Comparison of ENCODE assay signal across 8 cellular contexts in the genomic region with DNA sequence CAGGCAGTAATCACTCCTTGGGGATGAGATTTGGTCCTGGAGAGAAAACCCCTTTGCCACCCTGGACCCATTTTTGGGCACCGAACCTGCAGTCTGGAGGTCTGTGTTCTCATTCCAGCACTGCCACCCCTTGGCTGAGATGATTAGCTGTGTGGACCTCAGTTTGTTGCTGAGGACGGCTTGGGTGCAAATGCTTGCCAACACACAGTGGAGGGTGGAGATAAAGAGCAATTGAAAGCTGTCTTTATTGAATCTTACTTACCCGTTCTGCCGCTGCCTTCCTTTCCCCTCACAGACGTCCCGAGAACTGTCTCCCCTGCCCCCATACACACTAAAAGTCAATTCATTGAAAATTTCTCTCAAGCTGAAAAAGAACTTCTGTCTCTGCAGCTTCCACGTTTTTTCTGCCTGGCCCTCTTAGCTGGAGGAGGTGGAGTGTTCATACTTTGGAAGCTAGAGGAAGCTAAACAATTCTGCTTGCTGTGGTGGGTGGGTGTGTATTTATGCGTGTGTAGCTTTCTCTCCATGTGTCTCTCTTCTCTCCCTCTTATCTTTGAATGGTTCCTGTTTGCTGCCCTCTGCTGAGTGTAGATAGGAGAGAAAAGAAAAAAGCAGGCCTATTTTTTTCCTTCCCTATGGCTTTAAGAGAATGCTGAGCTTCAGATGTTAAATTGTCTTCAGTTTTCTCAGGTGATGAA. TPM values are rescaled to one million over a fixed set of nuclear protein-coding genes. Genes with fewer than 3 reads are reported as not detected.
DNase-seq lines count a peak whose midpoint lies in the region; ATAC-seq lines count a peak whose summit lies in the region.

No MANE protein-coding gene starts in this region.

- H3K4me2 ChIP-seq in Karpas-422 (ENCODE audit: low read depth, low read length, poor library complexity, severe bottlenecking), result no peak overlapping the region

- peak; percentile 83 for ATAC-seq in left colon
- ATAC-seq in HG03565 (IDR thresholded peaks at IDR 0.05; ENCODE audit: unreplicated experiment), result no peak
- ATAC-seq in GM19324 (IDR thresholded peaks at IDR 0.05; ENCODE audit: low FRiP score, unreplicated experiment), result no peak

- DNase-seq in NCI-H187 treated with DMSO at 0.1 percent for 48 hours (lab: John Stamatoyannopoulos, UW) (peak; percentile 5), NCI-H187 (lab: John Stamatoyannopoulos, UW) (no peak), Karpas-422 (peak; percentile 44), adipocyte (ENCODE audit: low read depth) (peak; percentile 61), left colon (no peak), NCI-H2107 treated with DMSO at 0.1 percent for 48 hours (lab: John Stamatoyannopoulos, UW; ENCODE audit: unreplicated experiment) (no peak)

- intact Hi-C loops in left colon (cut with DNase I, micrococcal nuclease), result no loop called here

- H3K4me1 ChIP-seq in Karpas-422 (ENCODE audit: low read length), result no peaks in the 10 kb centered on the region
- H3K4me1 ChIP-seq in adipocyte (ENCODE audit: control insufficient read depth, insufficient read depth, low read length), result peaks cover 54% of the 10 kb centered on the region

- no peak overlapping the region for H3K27ac ChIP-seq in Karpas-422 (ENCODE audit: low read length)

- H3K9ac ChIP-seq in Karpas-422 (ENCODE audit: low read length) (no peak overlapping the region), adipocyte (ENCODE audit: low read length) (peak overlapping the region; percentile 4)

- no peaks in the 10 kb centered on the region for H3K9me3 ChIP-seq in Karpas-422 (ENCODE audit: low read length)
- H3K9me3 ChIP-seq in adipocyte (ENCODE audit: control insufficient read depth, low read length), result no peaks in the 10 kb centered on the region

- H3K9me2 ChIP-seq in Karpas-422 (replicated peaks; ENCODE audit: insufficient read depth, low read length), result no peaks in the 10 kb centered on the region

- H3K27me3 ChIP-seq in Karpas-422 (ENCODE audit: low read length), result no peaks in the 10 kb centered on the region
- no peaks in the 10 kb centered on the region for H3K27me3 ChIP-seq in adipocyte (replicated peaks; ENCODE audit: control insufficient read depth, insufficient read depth, low read length)

- H3K4me3 ChIP-seq in Karpas-422 (ENCODE audit: low read length), result no peak overlapping the region
- H3K4me3 ChIP-seq in adipocyte (ENCODE audit: low read length), result no peak overlapping the region

- H3K36me3 ChIP-seq in Karpas-422 (ENCODE audit: insufficient read depth, low read length) (no peaks in the 10 kb centered on the region), adipocyte (ENCODE audit: control insufficient read depth, insufficient read depth, low read length, severe bottlenecking) (peaks cover 5% of the 10 kb centered on the region)

- no peaks in the 10 kb centered on the region for H3K79me2 ChIP-seq in Karpas-422 (ENCODE audit: low read length)

- peaks cover 2% of the 10 kb centered on the region; the same call in 1 of the 2 replicates for H4K20me1 ChIP-seq in Karpas-422 (ENCODE audit: insufficient read depth, low read depth, low read length)

- no peak overlapping the region for H2AFZ ChIP-seq in Karpas-422 (ENCODE audit: low read length)

RNA-seq across cellular contexts. Expression of gene GALNT10, which starts 6.6 kb away (rescaled TPM):
- 2.3 and 3.6 TPM in 2 replicates for total RNA-seq in Karpas-422 (2014; rRNA removed; shearing (Covaris generic); ENCODE audit: low replicate concordance)
- total RNA-seq in left colon, result 10 to 100 TPM; 48.3 to 52.6 TPM

Comparison
In these comparisons a context has a peak if more than half of its experiments do, and no peak if none do; other contexts are left out.
1. DNase-seq: peak in NCI-H187 treated with DMSO at 0.1 percent for 48 hours (single experiment), Karpas-422 (single experiment) and adipocyte (single experiment); none in NCI-H187 (0 of 2), left colon (0 of 2) and NCI-H2107 treated with DMSO at 0.1 percent for 48 hours (single experiment).
2. RNA of gene GALNT10, which starts 6.6 kb away (total RNA-seq): 48.3 to 52.6 TPM in left colon; 2.3 to 3.6 TPM in Karpas-422; every median in the first group is over 10 times any median in the second.